Comparison of ENCODE assay signal across 1 cellular context in genomic region chr7:3430588-3430987, GRCh38.
TF ChIP-seq lines count a peak whose summit lies in the region.

No MANE protein-coding gene starts in this region.

TF ChIP-seq in GM23338, 12 proteins besides CTCF, POLR2A, EP300 and RAD21 (continued from another document):
- peak; percentile 29; the same call in 1 of the 2 replicates for TF ChIP-seq ZNF462 (CRISPR knock-in tag; IDR thresholded peaks at IDR 0.05)
- TF ChIP-seq CREB1 (CRISPR knock-in tag; IDR thresholded peaks at IDR 0.05; ENCODE audit: low read depth) = no peak
- no peak for TF ChIP-seq EZH2phosphoT487 (IDR thresholded peaks at IDR 0.05; ENCODE audit: unreplicated experiment)
- TF ChIP-seq REST (IDR thresholded peaks at IDR 0.05; ENCODE audit: unreplicated experiment) = no peak
- no peak for TF ChIP-seq ZNF114 (CRISPR knock-in tag; IDR thresholded peaks at IDR 0.05)
